In the genomic region with DNA sequence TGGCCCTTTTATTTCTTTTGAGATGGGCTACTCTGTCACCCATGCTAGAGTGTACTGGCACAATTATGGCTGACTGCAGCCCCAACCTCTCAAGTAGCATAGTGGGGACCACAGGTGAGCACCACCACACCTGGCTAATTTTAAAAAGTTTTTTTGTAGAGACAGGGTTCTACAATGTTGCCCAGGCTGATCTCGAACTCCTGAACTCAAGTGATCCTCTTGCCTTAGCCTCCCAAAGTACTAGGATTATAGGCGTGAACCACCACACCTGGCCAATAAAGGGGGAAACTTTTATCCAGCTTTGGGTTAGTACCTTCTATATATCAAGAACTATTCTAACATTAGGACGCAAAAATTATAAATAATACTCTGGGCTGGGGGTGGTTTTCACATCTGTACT, we compare ENCODE assay signal across 17 cellular contexts. TPM values are rescaled to one million over a fixed set of nuclear protein-coding genes. Genes with fewer than 3 reads are reported as not detected.
DNase-seq lines count a peak whose midpoint lies in the region; ATAC-seq and TF ChIP-seq lines count a peak whose summit lies in the region.
"Had no signal": no experiment of that assay in that cellular context is flagged by ENCODE, and none has a peak within 500 bp of the region (broad histone marks: within the 10 kb centered on the region; RNA-seq: fewer than 3 reads in every experiment).

No MANE protein-coding gene starts in this region.

- no peak for DNase-seq in CD8-positive, alpha-beta T cell
- DNase-seq in ascending aorta (ENCODE audit: low spot score in 2 of 2): no peak
- DNase-seq in memory B cell (ENCODE audit: low spot score in 2 of 2): no peak
- DNase-seq in suprapubic skin (ENCODE audit: low spot score in 2 of 2): no peak
- no peak for DNase-seq in EL
- DNase-seq: activated CD4-positive, alpha-beta T cell treated with anti-CD3 and anti-CD28 coated beads for 48 hours; activated naive CD8-positive, alpha-beta T cell treated with anti-CD3 and anti-CD28 coated beads, Interleukin-2, amount 10 ng/mL, durations not matched to agents 7 days and 5 days; endodermal cell; kidney glomerular epithelial cell; NCI-H510A; right lobe of liver; T-helper 2 cell; uterus had no signal

- H3K4me3 Mint-ChIP-seq in CD8-positive, alpha-beta T cell: no peak overlapping the region
- H3K4me3 Mint-ChIP-seq in memory B cell: no peak overlapping the region
- H3K4me3 Mint-ChIP-seq: brain, endodermal cell had no signal

- TF ChIP-seq EP300 in suprapubic skin (IDR thresholded peaks at IDR 0.05): no peak

- POLR2A ChIA-PET in CD8-positive, alpha-beta T cell (lab: Charles Lee): interaction anchor here (0.6 to 0.9 kb wide), 2 partner anchors 46 to 52 kb away, joined by 3 read pairs; a partner anchor contains a TSS

- intact Hi-C loops in CD8-positive, alpha-beta T cell (cut with DNase I, micrococcal nuclease): loop anchor here in 1 of 2 experiments (10.0 kb wide), 1 partner anchor 51 kb away; no protein-coding TSS in a partner anchor
- intact Hi-C loops in ascending aorta (cut with DNase I): loop anchor here (5.0 kb wide), 1 partner anchor 52 kb away; a partner anchor contains a TSS

- CTCF ChIA-PET in CD8-positive, alpha-beta T cell (lab: Charles Lee): interaction anchor here (0.9 to 1.2 kb wide), 2 partner anchors 50 to 139 kb away, joined by 3 read pairs; no protein-coding TSS in a partner anchor

- H3K9me3 Mint-ChIP-seq in CD8-positive, alpha-beta T cell: no peaks in the 10 kb centered on the region
- no peaks in the 10 kb centered on the region for H3K9me3 Mint-ChIP-seq in memory B cell
- H3K9me3 Mint-ChIP-seq: activated naive CD8-positive, alpha-beta T cell treated with anti-CD3 and anti-CD28 coated beads, Interleukin-2, amount 10 ng/mL, durations not matched to agents 7 days and 5 days; activated T-helper 2 cell treated with anti-CD3 and anti-CD28 coated beads, Interferon-gamma antibody, Interleukin-2, Interleukin-4, amounts not matched to agents 10 μg/mL and 5 μg/mL and 100 μg/mL, durations not matched to agents 14 hours and 24 hours and 36 hours had no signal

- no peak for TF ChIP-seq CTCF in CD8-positive, alpha-beta T cell (IDR thresholded peaks at IDR 0.05)
- TF ChIP-seq CTCF in ascending aorta (IDR thresholded peaks at IDR 0.05): no peak
- TF ChIP-seq CTCF in suprapubic skin (IDR thresholded peaks at IDR 0.05): no peak

- H3K36me3 ChIP-seq in CD8-positive, alpha-beta T cell (ENCODE audit: insufficient read depth, low read length): no peaks in the 10 kb centered on the region
- H3K36me3 ChIP-seq in ascending aorta (no peaks in the 10 kb centered on the region), suprapubic skin (no peaks in the 10 kb centered on the region)
- H3K36me3 ChIP-seq: right lobe of liver, uterus had no signal

- H3K36me3 Mint-ChIP-seq in CD8-positive, alpha-beta T cell: peaks cover 8% of the 10 kb centered on the region
- peaks cover 6% of the 10 kb centered on the region for H3K36me3 Mint-ChIP-seq in memory B cell

- ATAC-seq in CD8-positive, alpha-beta T cell: no peak
- no peak for ATAC-seq in memory B cell (ENCODE audit: low read depth)
- ATAC-seq in HG02885 (IDR thresholded peaks at IDR 0.05; ENCODE audit: poor library complexity, unreplicated experiment): no peak
- ATAC-seq in GM18907 (IDR thresholded peaks at IDR 0.05; ENCODE audit: unreplicated experiment): no peak
- ATAC-seq: right lobe of liver had no signal

- no peaks in the 10 kb centered on the region for H3K27me3 Mint-ChIP-seq in CD8-positive, alpha-beta T cell (ENCODE audit: low read depth)
- no peaks in the 10 kb centered on the region for H3K27me3 Mint-ChIP-seq in memory B cell
- H3K27me3 Mint-ChIP-seq: activated naive CD8-positive, alpha-beta T cell treated with anti-CD3 and anti-CD28 coated beads, Interleukin-2, amount 10 ng/mL, durations not matched to agents 7 days and 5 days; brain had no signal

- H3K9me3 ChIP-seq in CD8-positive, alpha-beta T cell (ENCODE audit: low read length): no peaks in the 10 kb centered on the region
- no peaks in the 10 kb centered on the region for H3K9me3 ChIP-seq in ascending aorta
- H3K9me3 ChIP-seq in suprapubic skin: no peaks in the 10 kb centered on the region
- H3K9me3 ChIP-seq: right lobe of liver, uterus had no signal

- peak overlapping the region; percentile 41 for H3K27ac Mint-ChIP-seq in CD8-positive, alpha-beta T cell
- peak overlapping the region; percentile 99 for H3K27ac Mint-ChIP-seq in memory B cell
- H3K27ac Mint-ChIP-seq: activated T-helper 2 cell treated with anti-CD3 and anti-CD28 coated beads, Interferon-gamma antibody, Interleukin-2, Interleukin-4, amounts not matched to agents 10 μg/mL and 5 μg/mL and 100 μg/mL, durations not matched to agents 14 hours and 24 hours and 36 hours; endodermal cell had no signal

- H3K4me3 ChIP-seq in CD8-positive, alpha-beta T cell (ENCODE audit: low read depth, low read length): no peak overlapping the region
- no peak overlapping the region for H3K4me3 ChIP-seq in ascending aorta
- no peak overlapping the region for H3K4me3 ChIP-seq in suprapubic skin
- H3K4me3 ChIP-seq: right lobe of liver, uterus had no signal

- H3K27me3 ChIP-seq in CD8-positive, alpha-beta T cell (ENCODE audit: insufficient read depth, low read length): no peaks in the 10 kb centered on the region
- H3K27me3 ChIP-seq in ascending aorta: no peaks in the 10 kb centered on the region
- no peaks in the 10 kb centered on the region for H3K27me3 ChIP-seq in suprapubic skin
- H3K27me3 ChIP-seq: right lobe of liver, uterus had no signal

- peaks cover 70% of the 10 kb centered on the region for H3K4me1 Mint-ChIP-seq in CD8-positive, alpha-beta T cell (ENCODE audit: low read depth)
- peaks cover 37% of the 10 kb centered on the region for H3K4me1 Mint-ChIP-seq in memory B cell

- no peak overlapping the region for H3K27ac ChIP-seq in CD8-positive, alpha-beta T cell (ENCODE audit: low read depth, low read length)
- H3K27ac ChIP-seq in ascending aorta: peak overlapping the region; percentile 67 to 78
- H3K27ac ChIP-seq in suprapubic skin: peak overlapping the region; percentile 34
- H3K27ac ChIP-seq: right lobe of liver had no signal

- H3K4me1 ChIP-seq in CD8-positive, alpha-beta T cell (ENCODE audit: insufficient read depth, low read length): peaks cover 41% of the 10 kb centered on the region
- H3K4me1 ChIP-seq in ascending aorta: peaks cover 0 to 21% of the 10 kb centered on the region in 2 donors
- H3K4me1 ChIP-seq in suprapubic skin: peaks cover 46% of the 10 kb centered on the region
- H3K4me1 ChIP-seq: uterus had no signal

- WGBS in suprapubic skin: 96% methylated on average over 3 of the region's 3 CpGs

- TF ChIP-seq POLR2A in suprapubic skin (IDR thresholded peaks at IDR 0.05): no peak

RNA-seq across cellular contexts. Expression of a gene that starts 52.1 kb away (rescaled TPM):
- total RNA-seq in CD8-positive, alpha-beta T cell: 10 to 100 TPM; 34.0 to 39.2 TPM
- total RNA-seq in ascending aorta: 43.3 TPM
- total RNA-seq in suprapubic skin: 10 to 100 TPM; 51.3 to 77.8 (median 66.0) TPM
